In the genomic region with DNA sequence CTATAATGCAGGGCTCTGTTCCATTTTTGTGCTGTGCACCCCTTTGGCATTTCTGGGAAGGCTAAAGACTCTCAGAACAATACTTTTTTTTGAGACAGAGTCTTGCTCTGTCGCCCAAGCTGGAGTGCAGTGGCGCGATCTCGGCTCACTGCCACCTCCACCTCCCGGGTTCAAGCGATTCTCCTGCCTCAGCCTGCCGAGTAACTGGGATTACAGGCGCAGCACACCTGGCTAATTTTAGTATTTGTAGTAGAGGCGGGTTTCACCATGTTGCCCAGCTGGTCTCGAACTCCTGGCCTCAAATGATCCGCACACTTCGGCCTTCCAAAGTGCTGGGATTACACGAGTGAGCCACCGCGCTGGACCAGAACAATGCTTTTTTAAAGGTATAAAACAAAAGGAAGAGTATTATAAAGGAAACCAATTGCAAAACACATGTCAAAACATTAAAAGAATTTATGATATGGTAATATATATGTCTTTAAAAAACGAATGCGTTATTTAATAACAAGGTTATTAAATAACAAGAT, we compare ENCODE assay signal across 8 cellular contexts. TPM values are rescaled to one million over a fixed set of nuclear protein-coding genes. Genes with fewer than 3 reads are reported as not detected.
A peak's percentile ranks its signal among the peaks of the same experiment; 100 is the strongest.
DNase-seq lines count a peak whose midpoint lies in the region; ATAC-seq and TF ChIP-seq lines count a peak whose summit lies in the region.

No MANE protein-coding gene starts in this region.

- 0 out of 2 replicates have a peak, but pooled peaks have one; percentile 1 for ATAC-seq in HCT116
- no peak for ATAC-seq in WTC11
- ATAC-seq in stimulated activated effector memory CD8-positive, alpha-beta T cell treated with anti-CD3 and anti-CD28 coated beads, Interleukin-12 subunit alpha, Interleukin-12 subunit beta, amount 100 ng/mL, for 72 hours, result no peak
- ATAC-seq in HG02870 (IDR thresholded peaks at IDR 0.05; ENCODE audit: unreplicated experiment), result no peak

- H3K36me3 Mint-ChIP-seq in WTC11, result no peaks in the 10 kb centered on the region
- peaks cover 24% of the 10 kb centered on the region for H3K36me3 Mint-ChIP-seq in stimulated activated effector memory CD8-positive, alpha-beta T cell treated with anti-CD3 and anti-CD28 coated beads, Interleukin-12 subunit alpha, Interleukin-12 subunit beta, amount 100 ng/mL, for 72 hours

- peak overlapping the region; percentile 95 for H3K27ac ChIP-seq in HCT116 (ENCODE audit: low read depth, low read length)
- peak overlapping the region; percentile 94 for H3K27ac ChIP-seq in hepatocyte

- CTCF ChIA-PET in HCT116 (lab: Charles Lee) (interaction anchor here (1.0 to 2.4 kb wide), 3 partner anchors 13 to 24 kb away, joined by 3 to 8 read pairs (median 3); no protein-coding TSS in a partner anchor), WTC11 (lab: Charles Lee) (interaction anchor here (1.0 to 2.0 kb wide), 6 partner anchors 9 to 70 kb away, joined by 4 to 17 read pairs (median 6); no protein-coding TSS in a partner anchor), HEK293T (lab: Yijun Ruan, JAX) (no interaction called here)

- H3K4me3 Mint-ChIP-seq in WTC11, result peak overlapping the region; percentile 79
- H3K4me3 Mint-ChIP-seq in stimulated activated effector memory CD8-positive, alpha-beta T cell treated with anti-CD3 and anti-CD28 coated beads, Interleukin-12 subunit alpha, Interleukin-12 subunit beta, amount 100 ng/mL, for 72 hours, result peak overlapping the region; percentile 97

- H3K4me2 ChIP-seq in HCT116 (ENCODE audit: low read length), result peak overlapping the region; percentile 97
- H3K4me2 ChIP-seq in hepatocyte, result peak overlapping the region; percentile 92

- no peaks in the 10 kb centered on the region for H3K9me2 ChIP-seq in HCT116 (ENCODE audit: insufficient read depth)
- no peaks in the 10 kb centered on the region for H3K9me2 ChIP-seq in hepatocyte (replicated peaks; ENCODE audit: insufficient read depth)

- H4K20me1 ChIP-seq in HCT116 (ENCODE audit: insufficient read depth) (no peaks in the 10 kb centered on the region), hepatocyte (ENCODE audit: insufficient read depth, poor library complexity, severe bottlenecking) (no peaks in the 10 kb centered on the region)

- TF ChIP-seq POLR2A in HCT116 (IDR thresholded peaks at IDR 0.05; ENCODE audit: borderline replicate concordance, extremely low read depth, insufficient read depth, insufficient read length), result no peak

- no peak for TF ChIP-seq CTCF in HCT116 (IDR thresholded peaks at IDR 0.05 in 2 of 3, conservative IDR thresholded peaks at IDR 0.05 in 1 of 3; ENCODE audit: borderline replicate concordance in 1 of 3, insufficient read depth in 1 of 3, low read depth in 2 of 3, low read length in 2 of 3)
- TF ChIP-seq CTCF in WTC11 (IDR thresholded peaks at IDR 0.05), result no peak
- no peak for TF ChIP-seq CTCF in hepatocyte (IDR thresholded peaks at IDR 0.05; ENCODE audit: poor library complexity)

- H2AFZ ChIP-seq in HCT116 (ENCODE audit: low read depth, low read length, poor library complexity, severe bottlenecking), result peak overlapping the region; percentile 77
- peak overlapping the region; percentile 91 for H2AFZ ChIP-seq in hepatocyte

- H3K9me3 ChIP-seq in HCT116 (ENCODE audit: control insufficient read depth in 1 of 2, insufficient read depth in 1 of 2, low read depth in 1 of 2, low read length in 2 of 2), result no peaks in the 10 kb centered on the region
- no peaks in the 10 kb centered on the region for H3K9me3 ChIP-seq in hepatocyte (ENCODE audit: low read depth)

- H3K9ac ChIP-seq in HCT116 (ENCODE audit: low read length), result peak overlapping the region; percentile 68

- RAD21 ChIA-PET in HCT116 (lab: Charles Lee; ENCODE audit: low non-redundant PET in 1 of 2, low total read pairs in 2 of 2, uncharacterized antibody in 2 of 2, unreplicated experiment in 2 of 2), result no interaction called here

- H3K36me3 ChIP-seq in HCT116 (ENCODE audit: control insufficient read depth in 1 of 2, insufficient read depth in 2 of 2, low read length in 2 of 2) (no peaks in the 10 kb centered on the region), hepatocyte (replicated peaks; ENCODE audit: insufficient read depth, low read depth) (no peaks in the 10 kb centered on the region)

- intact Hi-C loops in HCT116 (cut with micrococcal nuclease), result no loop called here

- POLR2A ChIA-PET in HCT116 (lab: Charles Lee) (no interaction called here), WTC11 (lab: Charles Lee) (no interaction called here), HEK293T (lab: Yijun Ruan, JAX) (no interaction called here)

- no peak for TF ChIP-seq RAD21 in HCT116 (IDR thresholded peaks at IDR 0.05; ENCODE audit: low read depth)

- peaks cover 77% of the 10 kb centered on the region for H3K27me3 Mint-ChIP-seq in WTC11 (ENCODE audit: low read depth)

- WGBS in hepatocyte (ENCODE audit: low lambda C conversion rate, missing lambda C conversion rate), result 85% methylated on average over 17 of the region's 17 CpGs

- no peaks in the 10 kb centered on the region for H3K9me3 Mint-ChIP-seq in WTC11
- no peaks in the 10 kb centered on the region for H3K9me3 Mint-ChIP-seq in stimulated activated effector memory CD8-positive, alpha-beta T cell treated with anti-CD3 and anti-CD28 coated beads, Interleukin-12 subunit alpha, Interleukin-12 subunit beta, amount 100 ng/mL, for 72 hours

- DNase-seq in HCT116 (ENCODE audit: low read depth, low spot score) (no peak), WTC11 (ENCODE audit: low spot score) (no peak), hepatocyte (ENCODE audit: low spot score) (no peak), GF-D8 (lab: John Stamatoyannopoulos, UW) (no peak), HT-29 (ENCODE audit: low spot score) (no peak), HEK293T (ENCODE audit: extremely low spot score) (no peak)
- no peak for DNase-seq in stimulated activated effector memory CD8-positive, alpha-beta T cell treated with anti-CD3 and anti-CD28 coated beads, Interleukin-12 subunit alpha, Interleukin-12 subunit beta, amount 100 ng/mL, for 72 hours (ENCODE audit: low spot score in 2 of 2)

- no peaks in the 10 kb centered on the region for H3K79me2 ChIP-seq in HCT116 (ENCODE audit: insufficient read depth, low read length)
- H3K79me2 ChIP-seq in hepatocyte, result peaks cover 24% of the 10 kb centered on the region

- H3K27me3 ChIP-seq in HCT116 (ENCODE audit: insufficient read depth, low read length) (no peaks in the 10 kb centered on the region), hepatocyte (no peaks in the 10 kb centered on the region)

- H3K4me1 ChIP-seq in HCT116 (ENCODE audit: control insufficient read depth in 1 of 2, insufficient read depth in 2 of 2, low read length in 2 of 2), result peaks cover 12 to 41% of the 10 kb centered on the region in 2 experiments
- H3K4me1 ChIP-seq in hepatocyte (ENCODE audit: insufficient read depth), result peaks cover 21% of the 10 kb centered on the region

- H3K4me3 ChIP-seq in HCT116 (replicated peaks in 1 of 2; ENCODE audit: low read depth in 1 of 2, low read length in 2 of 2), result peak overlapping the region; percentile 74 to 78
- peak overlapping the region; percentile 76 for H3K4me3 ChIP-seq in hepatocyte

- peaks cover 7% of the 10 kb centered on the region for H3K4me1 Mint-ChIP-seq in WTC11
- H3K4me1 Mint-ChIP-seq in stimulated activated effector memory CD8-positive, alpha-beta T cell treated with anti-CD3 and anti-CD28 coated beads, Interleukin-12 subunit alpha, Interleukin-12 subunit beta, amount 100 ng/mL, for 72 hours, result peaks cover 55% of the 10 kb centered on the region

- BruUV-seq in HCT116 (replicated peaks; lab: Mats Ljungman, UMichigan), result no TSS peak

- no peak overlapping the region for H3K27ac Mint-ChIP-seq in WTC11
- peak overlapping the region; percentile 97 for H3K27ac Mint-ChIP-seq in stimulated activated effector memory CD8-positive, alpha-beta T cell treated with anti-CD3 and anti-CD28 coated beads, Interleukin-12 subunit alpha, Interleukin-12 subunit beta, amount 100 ng/mL, for 72 hours

TF ChIP-seq in HCT116, 20 proteins besides CTCF, POLR2A, EP300 and RAD21 (continues in another document):
- no peak for TF ChIP-seq ELF1 (IDR thresholded peaks at IDR 0.05; ENCODE audit: borderline replicate concordance, low read depth)
- TF ChIP-seq JUND (IDR thresholded peaks at IDR 0.05), result no peak
- TF ChIP-seq ZFX (IDR thresholded peaks at IDR 0.05), result no peak
- no peak for TF ChIP-seq CBX3 (IDR thresholded peaks at IDR 0.05; ENCODE audit: low read depth)
- no peak for TF ChIP-seq SIN3A (IDR thresholded peaks at IDR 0.05; ENCODE audit: low read depth)
- no peak for TF ChIP-seq SRF (IDR thresholded peaks at IDR 0.05; ENCODE audit: low read depth)

TF ChIP-seq in WTC11, 78 proteins besides CTCF, POLR2A, EP300 and RAD21 (continues in another document):
- TF ChIP-seq IRF1 (CRISPR knock-in tag; IDR thresholded peaks at IDR 0.05) (no peak), MXD4 (CRISPR knock-in tag; IDR thresholded peaks at IDR 0.05; ENCODE audit: borderline replicate concordance) (no peak), FOXK1 (CRISPR knock-in tag; IDR thresholded peaks at IDR 0.05) (no peak)

TF ChIP-seq in HEK293T, 16 proteins besides CTCF, POLR2A, EP300 and RAD21 (continues in another document):
- TF ChIP-seq PKNOX1 (IDR thresholded peaks at IDR 0.05) (no peak), NFRKB (IDR thresholded peaks at IDR 0.05) (no peak), LEF1 (IDR thresholded peaks at IDR 0.05; ENCODE audit: borderline replicate concordance) (no peak), FOXA1 (IDR thresholded peaks at IDR 0.05) (no peak), BHLHE40 (IDR thresholded peaks at IDR 0.05; ENCODE audit: borderline replicate concordance) (no peak), ELF4 (IDR thresholded peaks at IDR 0.05) (no peak), CTBP1 (IDR thresholded peaks at IDR 0.05; ENCODE audit: borderline replicate concordance) (no peak), FOXM1 (IDR thresholded peaks at IDR 0.05; ENCODE audit: borderline replicate concordance) (no peak), ARNT (IDR thresholded peaks at IDR 0.05) (no peak), L3MBTL2 (conservative IDR thresholded peaks at IDR 0.05) (no peak)

RNA-seq across cellular contexts. Expression of gene SQOR, which starts 1.0 kb away (rescaled TPM):
- total RNA-seq in HCT116 (2021; ENCODE audit: unreplicated experiment) (17.6 TPM), WTC11 (2021) (0.44 to 0.72 TPM (median 0.69 TPM) in 3 replicates), hepatocyte (27.3 and 37.0 TPM in 2 replicates)
- polyA plus RNA-seq in HCT116 (2012), result 17.7 and 20.7 TPM in 2 replicates
- 24.7 and 30.1 TPM in 2 replicates for polyA plus RNA-seq in hepatocyte
- 14.5 and 20.2 TPM in 2 replicates for total RNA-seq in HT-29 (2014; rRNA removed; shearing (Covaris generic))

RNA-seq across cellular contexts. Expression of gene BLOC1S6, which starts 48.6 kb away (rescaled TPM):
- total RNA-seq in HCT116 (2021; ENCODE audit: unreplicated experiment), result 40.7 TPM
- 19.4 and 21.9 TPM in 2 replicates for polyA plus RNA-seq in HCT116 (2012)
- total RNA-seq in WTC11 (2021), result 28.7 to 31.6 TPM (median 29.1 TPM) in 3 replicates
- total RNA-seq in hepatocyte, result 49.3 and 62.3 TPM in 2 replicates
- 24.7 and 26.5 TPM in 2 replicates for polyA plus RNA-seq in hepatocyte
- total RNA-seq in HT-29 (2014; rRNA removed; shearing (Covaris generic)), result 18.5 and 25.4 TPM in 2 replicates
